Comparison of ENCODE assay signal across 16 cellular contexts in genomic region chr1:174818014-174818616, GRCh38.
DNase-seq lines count a peak whose midpoint lies in the region; ATAC-seq, FAIRE-seq and TF ChIP-seq lines count a peak whose summit lies in the region.
"Had no signal": no experiment of that assay in that cellular context is flagged by ENCODE, and none has a peak within 500 bp of the region (broad histone marks: within the 10 kb centered on the region; RNA-seq: fewer than 3 reads in every experiment).

No MANE protein-coding gene starts in this region.

- CTCF ChIA-PET in K562 (lab: Yijun Ruan, JAX; ENCODE audit: low intra/inter-chr PET ratio), result no interaction called here

- H3K9me1 ChIP-seq in K562 (ENCODE audit: control insufficient read depth, insufficient read depth, low read length), result no peaks in the 10 kb centered on the region

- H2AFZ ChIP-seq in K562 (ENCODE audit: low read depth, low read length), result no peak overlapping the region

- no peaks in the 10 kb centered on the region for H4K20me1 ChIP-seq in K562 (replicated peaks; ENCODE audit: control insufficient read depth, insufficient read depth, low read length)
- H4K20me1 ChIP-seq: BLaER1 treated with 17β-estradiol and CSF1 and Interleukin-3, amounts not matched to agents 10 nM and 100 nM had no signal

- 25% methylated on average over 4 of the region's 4 CpGs for WGBS in K562 (ENCODE audit: insufficient coverage, low coverage, missing lambda C conversion rate)

- TF ChIP-seq CTCF in GM20000 (IDR thresholded peaks at IDR 0.05; ENCODE audit: extremely low read depth, missing control alignments) (no peak), K562 (IDR thresholded peaks at IDR 0.05 in 2 of 3, conservative IDR thresholded peaks at IDR 0.05 in 1 of 3; ENCODE audit: insufficient read depth in 2 of 3, low read depth in 1 of 3, low read length in 3 of 3) (no peak)

- H3K27ac ChIP-seq in K562 (ENCODE audit: extremely low read depth, low read depth, low read length), result no peak overlapping the region
- H3K27ac ChIP-seq: brain microvascular endothelial cell, SJCRH30 had no signal

- intact Hi-C loops in K562 (cut with micrococcal nuclease), result no loop called here

- no peaks in the 10 kb centered on the region for H3K9me3 ChIP-seq in K562 (replicated peaks; ENCODE audit: control insufficient read depth, insufficient read depth, low read depth, low read length)
- H3K9me3 ChIP-seq: SJCRH30 had no signal

- TF ChIP-seq POLR2A in K562 (conservative IDR thresholded peaks at IDR 0.05), result no peak

- in situ Hi-C loops in K562 (cut with MboI), result no loop called here

- DNase-seq in GM20000 (ENCODE audit: low spot score) (peak; percentile 16), K562 (ENCODE audit: extremely low read depth in 1 of 4, low spot score in 3 of 4) (no peak), NCI-H2227 (lab: John Stamatoyannopoulos, UW; ENCODE audit: unreplicated experiment) (no peak), SIG-M5 (lab: John Stamatoyannopoulos, UW) (no peak), GOT3 (lab: John Stamatoyannopoulos, UW) (no peak), cortex of kidney (lab: John Stamatoyannopoulos, UW) (no peak)
- DNase-seq: activated CD4-positive, alpha-beta memory T cell treated with anti-CD3 and anti-CD28 coated beads, Interleukin-2, amount 10 ng/mL, durations not matched to agents 7 days and 5 days; activated gamma-delta T cell; effector CD4-positive, alpha-beta T cell; NCI-H1048; NK-92 treated with Interleukin-12 subunit alpha and Interleukin-12 subunit beta, amount 100 ng/mL, for 24 hours; SJCRH30 had no signal

- no peak for FAIRE-seq in K562 (lab: Jason Lieb, UNC)

- ATAC-seq in GM18517 (IDR thresholded peaks at IDR 0.05; ENCODE audit: unreplicated experiment), result peak; percentile 55
- ATAC-seq in HG03064 (IDR thresholded peaks at IDR 0.05; ENCODE audit: low read depth, unreplicated experiment), result peak; percentile 39
- ATAC-seq in K562, result no peak

- no peaks in the 10 kb centered on the region for H3K36me3 ChIP-seq in K562 (ENCODE audit: control insufficient read depth, insufficient read depth, low read length)
- H3K36me3 ChIP-seq: brain microvascular endothelial cell, SJCRH30 had no signal

- POLR2A ChIA-PET in K562 (lab: Yijun Ruan, JAX), result interaction anchor here (0.6 to 1.3 kb wide), 4 partner anchors 8 to 181 kb away, joined by 3 to 4 read pairs (median 4); no protein-coding TSS in a partner anchor

- no peaks in the 10 kb centered on the region for H3K4me1 ChIP-seq in K562 (replicated peaks in 1 of 2; ENCODE audit: control insufficient read depth in 2 of 2, insufficient read depth in 2 of 2, low read length in 2 of 2)

- H3K4me2 ChIP-seq in K562 (ENCODE audit: insufficient read depth, low read length), result no peak overlapping the region

- TF ChIP-seq RAD21 in K562 (CRISPR knock-in tag; conservative IDR thresholded peaks at IDR 0.05 in 1 of 2, IDR thresholded peaks at IDR 0.05 in 1 of 2), result no peak

- no peak overlapping the region for H3K4me3 ChIP-seq in K562
- H3K4me3 ChIP-seq: BLaER1 treated with 17β-estradiol and CSF1 and Interleukin-3, amounts not matched to agents 10 nM and 100 nM; SJCRH30 had no signal

- H3K27me3 ChIP-seq in K562 (ENCODE audit: control insufficient read depth in 2 of 2, insufficient read depth in 2 of 2, low read length in 2 of 2), result no peaks in the 10 kb centered on the region
- H3K27me3 ChIP-seq: BLaER1 treated with 17β-estradiol and CSF1 and Interleukin-3, amounts not matched to agents 10 nM and 100 nM; brain microvascular endothelial cell; SJCRH30 had no signal

- no peak for TF ChIP-seq EP300 in K562 (IDR thresholded peaks at IDR 0.05; ENCODE audit: low read length)

- no TSS peak for BruUV-seq in K562 (replicated peaks; lab: Mats Ljungman, UMichigan)

- H3K9ac ChIP-seq in K562 (ENCODE audit: insufficient read depth in 1 of 2, low read depth in 2 of 2, low read length in 2 of 2), result no peak overlapping the region
- H3K9ac ChIP-seq: BLaER1 treated with 17β-estradiol and CSF1 and Interleukin-3, amounts not matched to agents 10 nM and 100 nM had no signal

- H3K79me2 ChIP-seq in K562 (ENCODE audit: control insufficient read depth, insufficient read depth, low read length), result no peaks in the 10 kb centered on the region

TF ChIP-seq in K562, 482 proteins besides CTCF, POLR2A, EP300 and RAD21:
- no peak for TF ChIP-seq RCOR1 (IDR thresholded peaks at IDR 0.05; ENCODE audit: borderline replicate concordance in 1 of 2, low read depth in 2 of 2, low read length in 2 of 2)
- TF ChIP-seq CEBPB (tag; IDR thresholded peaks at IDR 0.05), result peak; percentile 79
- TF ChIP-seq PPARD (CRISPR knock-in tag; IDR thresholded peaks at IDR 0.05), result no peak
- no peak for TF ChIP-seq SRSF9 (IDR thresholded peaks at IDR 0.05; ENCODE audit: borderline replicate concordance, low read depth, low read length)
- no peak for TF ChIP-seq CEBPG (CRISPR knock-in tag; IDR thresholded peaks at IDR 0.05)
- peak; percentile 48 to 88; a peak in 3 of 4 replicates for TF ChIP-seq CEBPG (tag; conservative IDR thresholded peaks at IDR 0.05 in 1 of 2, IDR thresholded peaks at IDR 0.05 in 1 of 2)
- TF ChIP-seq ARHGAP35 (IDR thresholded peaks at IDR 0.05; ENCODE audit: partially characterized antibody), result no peak
- TF ChIP-seq SRSF7 (optimal IDR thresholded peaks at IDR 0.05; ENCODE audit: low read depth, low read length), result no peak
- no peak for TF ChIP-seq SRF (CRISPR knock-in tag; IDR thresholded peaks at IDR 0.05)
- no peak for TF ChIP-seq ZC3H11A (IDR thresholded peaks at IDR 0.05; ENCODE audit: low read depth, low read length)
- TF ChIP-seq MYC (IDR thresholded peaks at IDR 0.05; ENCODE audit: low read depth, low read length), result no peak
- TF ChIP-seq MYC (CRISPR knock-in tag; IDR thresholded peaks at IDR 0.05; ENCODE audit: borderline replicate concordance, low read depth), result no peak
